Comparison of ENCODE assay signal across 1 cellular context in genomic region chr2:39550701-39551285, GRCh38.
TF ChIP-seq lines count a peak whose summit lies in the region.

No MANE protein-coding gene starts in this region.

TF ChIP-seq in HepG2, 621 proteins besides CTCF, POLR2A, EP300 and RAD21 (continued from another document and continues in another):
- TF ChIP-seq THAP9 (CRISPR knock-in tag; IDR thresholded peaks at IDR 0.05; ENCODE audit: borderline replicate concordance) (no peak), NFE2L1 (CRISPR knock-in tag; IDR thresholded peaks at IDR 0.05; ENCODE audit: borderline replicate concordance) (no peak), ZEB1 (IDR thresholded peaks at IDR 0.05; ENCODE audit: insufficient replicate concordance, low read depth) (peak; percentile 79), HHEX (CRISPR knock-in tag; IDR thresholded peaks at IDR 0.05) (peak; percentile 91), MXD1 (CRISPR knock-in tag; IDR thresholded peaks at IDR 0.05) (no peak), SMARCE1 (IDR thresholded peaks at IDR 0.05; ENCODE audit: borderline replicate concordance) (peak; percentile 79; the same call in 1 of the 2 replicates), IKZF4 (CRISPR knock-in tag; IDR thresholded peaks at IDR 0.05; ENCODE audit: borderline replicate concordance, low read depth, not compliant biosample characterization) (peak; percentile 60), FLYWCH1 (CRISPR knock-in tag; IDR thresholded peaks at IDR 0.05) (no peak), PHB2 (IDR thresholded peaks at IDR 0.05; ENCODE audit: partially characterized antibody) (no peak), ZNF484 (CRISPR knock-in tag; IDR thresholded peaks at IDR 0.05; ENCODE audit: borderline replicate concordance, low read depth) (no peak), ETV6 (CRISPR knock-in tag; conservative IDR thresholded peaks at IDR 0.05) (peak; percentile 95), CSRNP2 (CRISPR knock-in tag; conservative IDR thresholded peaks at IDR 0.05; ENCODE audit: low read depth) (no peak), ZNF564 (CRISPR knock-in tag; IDR thresholded peaks at IDR 0.05) (peak; percentile 80; the same call in 1 of the 2 replicates), ZNF720 (CRISPR knock-in tag; IDR thresholded peaks at IDR 0.05) (no peak), ZNF460 (CRISPR knock-in tag; IDR thresholded peaks at IDR 0.05; ENCODE audit: borderline replicate concordance) (no peak; the same call in 1 of the 2 replicates), PITX1 (CRISPR knock-in tag; IDR thresholded peaks at IDR 0.05) (peak; percentile 99), TCF12 (IDR thresholded peaks at IDR 0.05) (no peak), TCF12 (CRISPR knock-in tag; IDR thresholded peaks at IDR 0.05) (peak; percentile 100), MLLT10 (CRISPR knock-in tag; IDR thresholded peaks at IDR 0.05) (no peak), ZSCAN22 (CRISPR knock-in tag; IDR thresholded peaks at IDR 0.05) (0 out of 2 replicates have a peak, but pooled peaks have one; percentile 77), THRA (CRISPR knock-in tag; IDR thresholded peaks at IDR 0.05; ENCODE audit: borderline replicate concordance) (peak; percentile 98), RFXAP (CRISPR knock-in tag; IDR thresholded peaks at IDR 0.05; ENCODE audit: borderline replicate concordance) (peak; percentile 94), ATF1 (CRISPR knock-in tag; IDR thresholded peaks at IDR 0.05) (peak; percentile 87), CREB1 (IDR thresholded peaks at IDR 0.05) (no peak), CREB1 (CRISPR knock-in tag; IDR thresholded peaks at IDR 0.05) (peak; percentile 93), TP53 (CRISPR knock-in tag; conservative IDR thresholded peaks at IDR 0.05) (peak; percentile 93; the same call in 1 of the 2 replicates), AFF4 (CRISPR knock-in tag; IDR thresholded peaks at IDR 0.05) (peak; percentile 92; the same call in 1 of the 2 replicates), HMGXB4 (CRISPR knock-in tag; IDR thresholded peaks at IDR 0.05; ENCODE audit: borderline replicate concordance in 1 of 2, low read depth in 1 of 2) (peak in 1 of 2 experiments; percentile 81; a peak in 2 of 4 replicates), ZNF232 (CRISPR knock-in tag; IDR thresholded peaks at IDR 0.05; ENCODE audit: borderline replicate concordance) (peak; percentile 94), EEA1 (CRISPR knock-in tag; IDR thresholded peaks at IDR 0.05; ENCODE audit: borderline replicate concordance) (no peak), ZNF710 (CRISPR knock-in tag; IDR thresholded peaks at IDR 0.05; ENCODE audit: borderline replicate concordance) (peak; percentile 99), ZBTB38 (CRISPR knock-in tag; IDR thresholded peaks at IDR 0.05) (no peak; the same call in 1 of the 2 replicates), IRF2 (CRISPR knock-in tag; IDR thresholded peaks at IDR 0.05) (peak; percentile 93), CSRNP1 (CRISPR knock-in tag; IDR thresholded peaks at IDR 0.05) (peak; percentile 58; the same call in 1 of the 2 replicates), PHF8 (CRISPR knock-in tag; IDR thresholded peaks at IDR 0.05) (peak; percentile 41; the same call in 1 of the 2 replicates), CREB3 (CRISPR knock-in tag; IDR thresholded peaks at IDR 0.05) (no peak), ZNF224 (CRISPR knock-in tag; IDR thresholded peaks at IDR 0.05) (no peak), POLR2AphosphoS2 (IDR thresholded peaks at IDR 0.05; ENCODE audit: low read depth, low read length) (no peak), ZNF512 (CRISPR knock-in tag; IDR thresholded peaks at IDR 0.05) (no peak), GRHL1 (CRISPR knock-in tag; conservative IDR thresholded peaks at IDR 0.05) (no peak), ZNF160 (CRISPR knock-in tag; IDR thresholded peaks at IDR 0.05) (peak; percentile 74; the same call in 1 of the 2 replicates)
